In the genomic region with DNA sequence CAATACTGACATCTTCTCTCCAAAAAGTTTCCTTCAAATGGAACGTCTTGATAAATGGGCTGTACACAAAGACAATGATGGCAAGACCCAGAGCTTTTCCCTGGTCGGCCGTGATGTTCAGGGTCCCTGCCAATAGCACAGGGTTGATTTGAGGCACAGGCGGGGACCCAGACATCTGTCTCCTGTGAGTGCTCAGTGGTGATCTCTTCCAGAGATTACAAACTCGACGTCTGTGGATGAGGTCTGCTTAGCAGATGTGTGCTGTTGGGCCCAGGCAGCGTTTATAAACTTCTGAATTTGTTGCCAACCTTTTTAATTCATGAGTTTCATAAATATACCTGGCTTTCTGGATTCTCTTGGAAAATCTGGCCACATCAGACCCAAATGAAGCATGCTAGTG, we compare ENCODE assay signal across 6 cellular contexts. TPM values are rescaled to one million over a fixed set of nuclear protein-coding genes. Genes with fewer than 3 reads are reported as not detected.
"Had no signal": no experiment of that assay in that cellular context is flagged by ENCODE, and none has a peak within 500 bp of the region (broad histone marks: within the 10 kb centered on the region; RNA-seq: fewer than 3 reads in every experiment).

No MANE protein-coding gene starts in this region.

- H3K27ac Mint-ChIP-seq: GM23338, H9 had no signal

- H3K4me3 ChIP-seq: GM23338, K562 had no signal

- H3K4me3 Mint-ChIP-seq: GM23338, H9 had no signal

- H3K4me1 Mint-ChIP-seq: GM23338 had no signal

- ATAC-seq: GM23338, K562 had no signal

- DNase-seq: H9, HCEC 1CT, IMR-90 had no signal

RNA-seq across cellular contexts. Expression of a gene that starts 14.9 kb away (rescaled TPM):
- total RNA-seq: HT-29 had no signal
